ENCODE assay signal across 9 cellular contexts in the genomic region with DNA sequence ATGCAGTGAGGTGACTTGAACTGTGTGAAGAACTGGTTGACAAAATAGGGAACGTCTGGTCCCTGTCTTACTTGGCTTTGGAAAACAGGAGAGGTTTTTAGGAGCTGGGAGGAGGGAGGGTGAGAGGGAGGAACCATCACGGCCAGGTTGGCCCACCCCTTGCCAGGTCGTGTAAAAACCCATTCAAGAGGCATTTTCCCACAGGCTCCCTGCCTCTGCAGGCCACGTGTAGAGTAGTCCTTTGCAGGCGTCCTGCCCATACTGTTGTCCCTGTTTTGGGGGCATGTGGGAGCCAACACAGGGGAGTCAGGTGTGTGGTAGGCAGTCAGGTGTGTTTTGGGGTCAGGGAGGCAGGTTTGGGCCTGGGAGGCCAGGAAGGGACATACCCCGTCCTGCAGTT.
A peak's percentile ranks its signal among the peaks of the same experiment; 100 is the strongest.
DNase-seq lines count a peak whose midpoint lies in the region; TF ChIP-seq lines count a peak whose summit lies in the region.
"Had no signal": no experiment of that assay in that cellular context is flagged by ENCODE, and none has a peak within 500 bp of the region (broad histone marks: within the 10 kb centered on the region; RNA-seq: fewer than 3 reads in every experiment).

No MANE protein-coding gene starts in this region.

- H3K9me3 ChIP-seq in liver (ENCODE audit: control insufficient read depth in 4 of 4, low read length in 3 of 4) (no peaks in the 10 kb centered on the region), tibial artery (no peaks in the 10 kb centered on the region)

- H3K27me3 ChIP-seq in liver (ENCODE audit: control insufficient read depth in 4 of 4, insufficient read depth in 4 of 4, low read length in 3 of 4) (no peaks in the 10 kb centered on the region), tibial artery (no peaks in the 10 kb centered on the region)

- no peak overlapping the region for H3K27ac Mint-ChIP-seq in activated CD4-positive, alpha-beta T cell treated with anti-CD3 and anti-CD28 coated beads, Interleukin-2, amount 10 ng/mL, durations not matched to agents 24 days and 14 days

- no peaks in the 10 kb centered on the region for H3K36me3 Mint-ChIP-seq in activated CD4-positive, alpha-beta T cell treated with anti-CD3 and anti-CD28 coated beads, Interleukin-2, amount 10 ng/mL, durations not matched to agents 24 days and 14 days (ENCODE audit: low read depth)

- H3K36me3 ChIP-seq in liver (ENCODE audit: control insufficient read depth in 4 of 4, insufficient read depth in 3 of 4, low read depth in 1 of 4, low read length in 3 of 4) (no peaks in the 10 kb centered on the region), tibial artery (peaks cover 0 to 6% (median 0%) of the 10 kb centered on the region in 3 donors)

- no peak for DNase-seq in activated CD4-positive, alpha-beta T cell treated with anti-CD3 and anti-CD28 coated beads, Interleukin-2, amount 10 ng/mL, durations not matched to agents 24 days and 14 days
- no peak for DNase-seq in activated CD4-positive, alpha-beta T cell treated with anti-CD3 and anti-CD28 coated beads, Interleukin-2, amount 50 U/mL, for 48 hours
- DNase-seq in T47D (ENCODE audit: low read depth in 1 of 2, low spot score in 1 of 2) (peak; percentile 70 to 82), tibial artery (no peak), middle frontal gyrus (ENCODE audit: extremely low spot score, low spot score) (no peak), NCI-H1694 treated with DMSO at 0.1 percent for 48 hours (lab: John Stamatoyannopoulos, UW) (no peak)
- DNase-seq in activated T-cell treated with anti-CD3 and anti-CD28 coated beads, Interleukin-2, amount 50 U/mL, for 1 hour: no peak
- DNase-seq: ACHN had no signal

- H3K27ac ChIP-seq in liver (ENCODE audit: low read depth in 1 of 2, low read length in 2 of 2): peak overlapping the region; percentile 96 to 97
- H3K27ac ChIP-seq in tibial artery: peak overlapping the region; percentile 95 to 97

- peak overlapping the region; percentile 42 for H3K4me3 Mint-ChIP-seq in activated CD4-positive, alpha-beta T cell treated with anti-CD3 and anti-CD28 coated beads, Interleukin-2, amount 10 ng/mL, durations not matched to agents 24 days and 14 days

- no peaks in the 10 kb centered on the region for H3K9me3 Mint-ChIP-seq in activated CD4-positive, alpha-beta T cell treated with anti-CD3 and anti-CD28 coated beads, Interleukin-2, amount 10 ng/mL, durations not matched to agents 24 days and 14 days

- H3K4me1 Mint-ChIP-seq in activated CD4-positive, alpha-beta T cell treated with anti-CD3 and anti-CD28 coated beads, Interleukin-2, amount 10 ng/mL, durations not matched to agents 24 days and 14 days: peaks cover 16% of the 10 kb centered on the region

- H3K4me3 ChIP-seq in liver (ENCODE audit: low read depth in 1 of 3, low read length in 3 of 3) (peak overlapping the region; percentile 55 to 75 (median 72)), tibial artery (peak overlapping the region; percentile 74 to 76)

- H3K27me3 Mint-ChIP-seq in activated CD4-positive, alpha-beta T cell treated with anti-CD3 and anti-CD28 coated beads, Interleukin-2, amount 10 ng/mL, durations not matched to agents 24 days and 14 days: peaks cover 22% of the 10 kb centered on the region

- TF ChIP-seq CTCF in liver (IDR thresholded peaks at IDR 0.05; ENCODE audit: low read depth, low read length, missing input control) (no peak), tibial artery (IDR thresholded peaks at IDR 0.05) (no peak)

- TF ChIP-seq RAD21 in liver (IDR thresholded peaks at IDR 0.05): peak in 1 of 2 donors; percentile 37

- intact Hi-C loops in activated CD4-positive, alpha-beta T cell treated with anti-CD3 and anti-CD28 coated beads, Interleukin-2, amount 10 ng/mL, durations not matched to agents 24 days and 14 days (cut with micrococcal nuclease): no loop called here
- intact Hi-C loops in tibial artery (cut with DNase I; ENCODE audit: low total_unique reads): loop anchor here (5.0 kb wide), 1 partner anchor 36 kb away; no protein-coding TSS in a partner anchor

- WGBS in liver: 20% methylated on average over 6 of the region's 6 CpGs

- H3K4me1 ChIP-seq in liver (ENCODE audit: control insufficient read depth in 4 of 4, insufficient read depth in 4 of 4, low read length in 3 of 4) (peaks cover 16 to 60% (median 44%) of the 10 kb centered on the region in 4 donors), tibial artery (peaks cover 0 to 60% (median 50%) of the 10 kb centered on the region in 4 donors)

- in situ Hi-C loops in T47D (cut with HindIII; ENCODE audit: low pct_unique_long_range_greater_than_20kb, low sequenced_read_pairs): no loop called here

- H3K9ac ChIP-seq in liver (ENCODE audit: low read depth in 1 of 2, low read length in 2 of 2): peak overlapping the region; percentile 61 to 75

TF ChIP-seq in liver, 16 proteins besides CTCF, POLR2A, EP300 and RAD21:
- TF ChIP-seq TAF1 (conservative IDR thresholded peaks at IDR 0.05) (no peak), ZBTB33 (IDR thresholded peaks at IDR 0.05) (no peak), HNF4A (conservative IDR thresholded peaks at IDR 0.05) (no peak), GABPA (IDR thresholded peaks at IDR 0.05 in 1 of 2, conservative IDR thresholded peaks at IDR 0.05 in 1 of 2) (no peak), FOXA1 (IDR thresholded peaks at IDR 0.05) (no peak), SP1 (IDR thresholded peaks at IDR 0.05) (peak; percentile 49), JUND (IDR thresholded peaks at IDR 0.05) (no peak), RXRA (IDR thresholded peaks at IDR 0.05) (no peak), FOXA2 (IDR thresholded peaks at IDR 0.05) (no peak), NR2F2 (IDR thresholded peaks at IDR 0.05) (no peak), EGR1 (IDR thresholded peaks at IDR 0.05; ENCODE audit: low read depth in 2 of 2) (no peak), YY1 (IDR thresholded peaks at IDR 0.05) (peak; percentile 36), HNF4G (IDR thresholded peaks at IDR 0.05) (no peak)
- TF ChIP-seq, protein P1, sequence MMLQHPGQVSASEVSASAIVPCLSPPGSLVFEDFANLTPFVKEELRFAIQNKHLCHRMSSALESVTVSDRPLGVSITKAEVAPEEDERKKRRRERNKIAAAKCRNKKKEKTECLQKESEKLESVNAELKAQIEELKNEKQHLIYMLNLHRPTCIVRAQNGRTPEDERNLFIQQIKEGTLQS (IDR thresholded peaks at IDR 0.05): no peak
- TF ChIP-seq, protein P2, sequence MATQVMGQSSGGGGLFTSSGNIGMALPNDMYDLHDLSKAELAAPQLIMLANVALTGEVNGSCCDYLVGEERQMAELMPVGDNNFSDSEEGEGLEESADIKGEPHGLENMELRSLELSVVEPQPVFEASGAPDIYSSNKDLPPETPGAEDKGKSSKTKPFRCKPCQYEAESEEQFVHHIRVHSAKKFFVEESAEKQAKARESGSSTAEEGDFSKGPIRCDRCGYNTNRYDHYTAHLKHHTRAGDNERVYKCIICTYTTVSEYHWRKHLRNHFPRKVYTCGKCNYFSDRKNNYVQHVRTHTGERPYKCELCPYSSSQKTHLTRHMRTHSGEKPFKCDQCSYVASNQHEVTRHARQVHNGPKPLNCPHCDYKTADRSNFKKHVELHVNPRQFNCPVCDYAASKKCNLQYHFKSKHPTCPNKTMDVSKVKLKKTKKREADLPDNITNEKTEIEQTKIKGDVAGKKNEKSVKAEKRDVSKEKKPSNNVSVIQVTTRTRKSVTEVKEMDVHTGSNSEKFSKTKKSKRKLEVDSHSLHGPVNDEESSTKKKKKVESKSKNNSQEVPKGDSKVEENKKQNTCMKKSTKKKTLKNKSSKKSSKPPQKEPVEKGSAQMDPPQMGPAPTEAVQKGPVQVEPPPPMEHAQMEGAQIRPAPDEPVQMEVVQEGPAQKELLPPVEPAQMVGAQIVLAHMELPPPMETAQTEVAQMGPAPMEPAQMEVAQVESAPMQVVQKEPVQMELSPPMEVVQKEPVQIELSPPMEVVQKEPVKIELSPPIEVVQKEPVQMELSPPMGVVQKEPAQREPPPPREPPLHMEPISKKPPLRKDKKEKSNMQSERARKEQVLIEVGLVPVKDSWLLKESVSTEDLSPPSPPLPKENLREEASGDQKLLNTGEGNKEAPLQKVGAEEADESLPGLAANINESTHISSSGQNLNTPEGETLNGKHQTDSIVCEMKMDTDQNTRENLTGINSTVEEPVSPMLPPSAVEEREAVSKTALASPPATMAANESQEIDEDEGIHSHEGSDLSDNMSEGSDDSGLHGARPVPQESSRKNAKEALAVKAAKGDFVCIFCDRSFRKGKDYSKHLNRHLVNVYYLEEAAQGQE (IDR thresholded peaks at IDR 0.05): no peak
- TF ChIP-seq, protein P3, sequence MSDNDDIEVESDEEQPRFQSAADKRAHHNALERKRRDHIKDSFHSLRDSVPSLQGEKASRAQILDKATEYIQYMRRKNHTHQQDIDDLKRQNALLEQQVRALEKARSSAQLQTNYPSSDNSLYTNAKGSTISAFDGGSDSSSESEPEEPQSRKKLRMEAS (IDR thresholded peaks at IDR 0.05): no peak

Comparison
In these comparisons a context has a peak if more than half of its experiments do, and no peak if none do; other contexts are left out.
1. DNase-seq: peak in T47D (2 of 2); none in activated CD4-positive, alpha-beta T cell treated with anti-CD3 and anti-CD28 coated beads, Interleukin-2, amount 10 ng/mL, durations not matched to agents 24 days and 14 days (single experiment), activated CD4-positive, alpha-beta T cell treated with anti-CD3 and anti-CD28 coated beads, Interleukin-2, amount 50 U/mL, for 48 hours (0 of 2), tibial artery (0 of 2), middle frontal gyrus (single experiment), activated T-cell treated with anti-CD3 and anti-CD28 coated beads, Interleukin-2, amount 50 U/mL, for 1 hour (single experiment) and NCI-H1694 treated with DMSO at 0.1 percent for 48 hours (single experiment).